ENCODE assay signal across 8 cellular contexts in genomic region chr18:12657048-12657848, GRCh38. TPM values are rescaled to one million over a fixed set of nuclear protein-coding genes. Genes with fewer than 3 reads are reported as not detected.
A peak's percentile ranks its signal among the peaks of the same experiment; 100 is the strongest.
DNase-seq lines count a peak whose midpoint lies in the region; ATAC-seq, FAIRE-seq and TF ChIP-seq lines count a peak whose summit lies in the region.

No MANE protein-coding gene starts in this region.

- H3K36me3 Mint-ChIP-seq in activated CD4-positive, alpha-beta T cell treated with anti-CD3 and anti-CD28 coated beads for 36 hours (ENCODE audit: low read depth) = no peaks in the 10 kb centered on the region

- no peaks in the 10 kb centered on the region for H3K4me1 ChIP-seq in GM12878 (ENCODE audit: control insufficient read depth, insufficient read depth, low read length)
- peaks cover 15% of the 10 kb centered on the region for H3K4me1 ChIP-seq in iPS-18a (ENCODE audit: control insufficient read depth, low read depth, low read length)
- H3K4me1 ChIP-seq in gastrocnemius medialis = peaks cover 7 to 24% of the 10 kb centered on the region in 2 donors

- ATAC-seq in activated CD4-positive, alpha-beta T cell treated with anti-CD3 and anti-CD28 coated beads for 36 hours = peak; percentile 52
- ATAC-seq in HG02763 (IDR thresholded peaks at IDR 0.05; ENCODE audit: unreplicated experiment) = peak; percentile 35
- peak; percentile 48 for ATAC-seq in GM12878
- ATAC-seq in gastrocnemius medialis = peak; percentile 56 to 63

- in situ Hi-C loops in GM12878 (cut with MboI) (no loop called here), gastrocnemius medialis (cut with MboI; ENCODE audit: low sequenced_read_pairs in 4 of 4) (no loop called here)

- peak overlapping the region; percentile 28 for H3K4me2 ChIP-seq in GM12878 (ENCODE audit: control insufficient read depth, insufficient read depth)

- CTCF ChIA-PET in activated CD4-positive, alpha-beta T cell treated with anti-CD3 and anti-CD28 coated beads for 36 hours (lab: Charles Lee) = interaction anchor here (1.0 to 2.8 kb wide), 2 partner anchors 12 to 265 kb away, joined by 3 to 21 read pairs; no protein-coding TSS in a partner anchor
- CTCF ChIA-PET in GM12878 (lab: Yijun Ruan, JAX) = interaction anchor here (0.6 to 9.6 kb wide), 2 partner anchors 215 to 265 kb away, joined by 3 to 71 read pairs; no protein-coding TSS in a partner anchor

- no peak overlapping the region for H3K27ac Mint-ChIP-seq in activated CD4-positive, alpha-beta T cell treated with anti-CD3 and anti-CD28 coated beads for 36 hours

- H3K9me3 ChIP-seq in GM12878 (replicated peaks; ENCODE audit: control insufficient read depth, insufficient read depth, low read length) (no peaks in the 10 kb centered on the region), iPS-18a (ENCODE audit: control insufficient read depth, low read depth, low read length) (no peaks in the 10 kb centered on the region), gastrocnemius medialis (no peaks in the 10 kb centered on the region)

- H3K9ac ChIP-seq in GM12878 (ENCODE audit: control insufficient read depth, insufficient read depth, low read length) = no peak overlapping the region
- H3K9ac ChIP-seq in iPS-18a (ENCODE audit: low read length) = no peak overlapping the region

- TF ChIP-seq EP300 in GM12878 (IDR thresholded peaks at IDR 0.05; ENCODE audit: borderline replicate concordance in 1 of 2, control insufficient read depth in 1 of 2, low read depth in 2 of 2, low read length in 2 of 2) = no peak

- under 1% methylated on average over 75 of the region's 108 CpGs for WGBS in GM12878 (ENCODE audit: insufficient coverage, insufficient replicate concordance, low lambda C conversion rate, missing lambda C conversion rate)

- no peak overlapping the region for H3K27ac ChIP-seq in GM12878 (ENCODE audit: control insufficient read depth, insufficient read depth)
- H3K27ac ChIP-seq in iPS-18a (ENCODE audit: low read length) = no peak overlapping the region
- peak overlapping the region; percentile 88 to 99 (median 94) for H3K27ac ChIP-seq in gastrocnemius medialis

- H2AFZ ChIP-seq in GM12878 (ENCODE audit: control insufficient read depth, low read depth, low read length) = peak overlapping the region; percentile 55

- no peaks in the 10 kb centered on the region for H4K20me1 ChIP-seq in GM12878 (ENCODE audit: control insufficient read depth, insufficient read depth)

- intact Hi-C loops in activated CD4-positive, alpha-beta T cell treated with anti-CD3 and anti-CD28 coated beads for 36 hours (cut with DNase I, micrococcal nuclease) = loop anchor here (2.0 to 10.0 kb wide), 4 partner anchors 46 to 672 kb away; partner anchors contain the start of genes AFG3L2 (in 1 of the 2), CEP76 (in 1 of the 2), IMPA2 (in 1 of the 2) and PSMG2 (in 1 of the 2)
- intact Hi-C loops in GM12878 (cut with micrococcal nuclease; ENCODE audit: unreplicated experiment) (loop anchor here (5.0 kb wide), 1 partner anchor 115 kb away; no protein-coding TSS in a partner anchor), gastrocnemius medialis (cut with DNase I; ENCODE audit: low total_unique reads) (loop anchor here (5.0 kb wide), 4 partner anchors 225 to 385 kb away; partner anchors contain the start of genes AFG3L2, PTPN2 and SEH1L)

- H3K79me2 ChIP-seq in GM12878 (ENCODE audit: control insufficient read depth, insufficient read depth, low read length) = no peaks in the 10 kb centered on the region

- H3K4me3 Mint-ChIP-seq in activated CD4-positive, alpha-beta T cell treated with anti-CD3 and anti-CD28 coated beads for 36 hours = peak overlapping the region; percentile 65

- no peak for TF ChIP-seq CTCF in GM12878 (IDR thresholded peaks at IDR 0.05 in 2 of 3, conservative IDR thresholded peaks at IDR 0.05 in 1 of 3; ENCODE audit: control insufficient read depth in 2 of 3, extremely low read depth in 1 of 3, insufficient read depth in 1 of 3, low read depth in 3 of 3, low read length in 3 of 3)
- peak in 1 of 5 experiments; percentile 5 for TF ChIP-seq CTCF in gastrocnemius medialis (IDR thresholded peaks at IDR 0.05 in 4 of 5, conservative IDR thresholded peaks at IDR 0.05 in 1 of 5)

- no peak for TF ChIP-seq POLR2A in GM12878 (IDR thresholded peaks at IDR 0.05; ENCODE audit: low read depth, low read length)
- peak; percentile 61 to 71 for TF ChIP-seq POLR2A in gastrocnemius medialis (IDR thresholded peaks at IDR 0.05)

- TF ChIP-seq RAD21 in GM12878 (IDR thresholded peaks at IDR 0.05; ENCODE audit: insufficient read depth, low read depth, low read length) = no peak

- POLR2A ChIA-PET in activated CD4-positive, alpha-beta T cell treated with anti-CD3 and anti-CD28 coated beads for 36 hours (lab: Charles Lee) = no interaction called here
- POLR2A ChIA-PET in GM12878 (lab: Charles Lee) = no interaction called here

- peaks cover 22% of the 10 kb centered on the region for H3K4me1 Mint-ChIP-seq in activated CD4-positive, alpha-beta T cell treated with anti-CD3 and anti-CD28 coated beads for 36 hours

- DNase-seq in activated CD4-positive, alpha-beta T cell treated with anti-CD3 and anti-CD28 coated beads for 36 hours = peak; percentile 60
- no peak for DNase-seq in activated CD4-positive, alpha-beta T cell treated with anti-CD3 and anti-CD28 coated beads for 1 hour
- peak; percentile 46 for DNase-seq in RKO (ENCODE audit: low spot score)
- no peak for DNase-seq in GM12878 (ENCODE audit: low read depth, low spot score)
- peak; percentile 18 to 50 for DNase-seq in gastrocnemius medialis
- DNase-seq in H4 (ENCODE audit: low spot score) = no peak

- RAD21 ChIA-PET in GM12878 (lab: Charles Lee; ENCODE audit: unreplicated experiment) = no interaction called here

- no TSS peak for BruUV-seq in GM12878 (replicated peaks; lab: Mats Ljungman, UMichigan)

- peaks cover 20% of the 10 kb centered on the region for H3K27me3 Mint-ChIP-seq in activated CD4-positive, alpha-beta T cell treated with anti-CD3 and anti-CD28 coated beads for 36 hours

- no peak for FAIRE-seq in GM12878 (lab: Jason Lieb, UNC)

- H3K36me3 ChIP-seq in GM12878 (ENCODE audit: control insufficient read depth in 2 of 2, insufficient read depth in 2 of 2, low read length in 1 of 2) = no peaks in the 10 kb centered on the region
- no peaks in the 10 kb centered on the region for H3K36me3 ChIP-seq in iPS-18a (ENCODE audit: control insufficient read depth, low read depth, low read length)
- H3K36me3 ChIP-seq in gastrocnemius medialis = no peaks in the 10 kb centered on the region

- H3K27me3 ChIP-seq in GM12878 (replicated peaks in 1 of 2; ENCODE audit: control insufficient read depth in 2 of 2, insufficient read depth in 2 of 2, low read length in 1 of 2) (peaks cover 0 to 2% of the 10 kb centered on the region in 2 experiments; a peak in 2 of 4 replicates), iPS-18a (ENCODE audit: control insufficient read depth, insufficient read depth, low read length) (peaks cover 33% of the 10 kb centered on the region), gastrocnemius medialis (no peaks in the 10 kb centered on the region)

- SMC1A ChIA-PET in GM12878 (lab: Charles Lee; ENCODE audit: uncharacterized antibody, unreplicated experiment) = no interaction called here

- H3K9me3 Mint-ChIP-seq in activated CD4-positive, alpha-beta T cell treated with anti-CD3 and anti-CD28 coated beads for 36 hours (ENCODE audit: low read depth) = no peaks in the 10 kb centered on the region

- H3K4me3 ChIP-seq in GM12878 (peak overlapping the region; percentile 53; the same call in 1 of the 2 replicates), iPS-18a (ENCODE audit: low read length) (peak overlapping the region; percentile 67), gastrocnemius medialis (peak overlapping the region; percentile 71 to 96 (median 80))

RNA-seq across cellular contexts. Expression of gene SPIRE1, which starts 0.7 kb away (rescaled TPM):
- 1 to 10 TPM; 3.0 to 3.8 TPM for total RNA-seq in activated CD4-positive, alpha-beta T cell treated with anti-CD3 and anti-CD28 coated beads for 36 hours
- 0.07 TPM in 1 of 2 replicates, not detected in the other for total RNA-seq in GM12878 (2013; cell fraction: nucleolus; rRNA removed)
- total RNA-seq in GM12878 (2014; rRNA removed) (9.2 TPM in 2 replicates), GM12878 (2014; rRNA removed; fragmentation: Illumina TruSeq; extraction: Trizol) (7.6 and 8.6 TPM in 2 replicates), GM12878 (2021) (6.9 and 8.4 TPM in 2 replicates), gastrocnemius medialis (10 to 100 TPM; 48.3 to 82.7 (median 55.1) TPM)
- polyA plus RNA-seq in GM12878 (2011; ENCODE audit: low read depth) = 0.43 TPM
- polyA plus RNA-seq in GM12878 (2011; rRNA removed) (0.18 and 0.19 TPM in 2 replicates), GM12878 (2014; fragmentation: Illumina TruSeq; extraction: Trizol) (7.3 and 7.6 TPM in 2 replicates), GM12878 (2014; fragmentation: Nextera tagmentation; extraction: Ambion mirVana) (1 to 10 TPM; 1.9 to 2.6 TPM), GM12878 (2014; rRNA removed) (4.4 and 5.3 TPM in 2 replicates), GM12878 (2016; fragmentation: Nextera tagmentation; extraction: Ambion mirVana) (1 to 10 TPM; 1.4 to 3.3 TPM)
- polyA plus RNA-seq in GM12878 (2011; cell fraction: cytosol; rRNA removed) = 0.06 and 0.10 TPM in 2 replicates
- polyA plus RNA-seq in GM12878 (2011; cell fraction: nucleus; rRNA removed) = 0.06 and 0.09 TPM in 2 replicates
- polyA plus RNA-seq in GM12878 (2012) = 0.54 and 1.00 TPM in 2 replicates
- 0.07 and 0.10 TPM in 2 replicates for polyA minus RNA-seq in GM12878 (2011; rRNA and poly(A)+ RNA removed)
- 0.53 TPM in 1 of 2 replicates, not detected in the other for polyA minus RNA-seq in GM12878 (2011; cell fraction: cytosol; rRNA and poly(A)+ RNA removed)
- polyA minus RNA-seq in GM12878 (2011; cell fraction: nucleus; rRNA and poly(A)+ RNA removed) = under 0.01 TPM in 1 of 2 replicates, not detected in the other
- total RNA-seq in H4 (2014; rRNA removed; shearing (Covaris generic)) = 8.9 and 10.7 TPM in 2 replicates

RNA-seq across cellular contexts. Expression of gene CEP76, which starts 45.3 kb away (rescaled TPM):
- total RNA-seq in activated CD4-positive, alpha-beta T cell treated with anti-CD3 and anti-CD28 coated beads for 36 hours = 10 to 100 TPM; 12.5 to 13.9 TPM
- total RNA-seq in GM12878 (2013; cell fraction: nucleolus; rRNA removed) = 19.7 and 21.1 TPM in 2 replicates
- total RNA-seq in GM12878 (2014; rRNA removed) = 13.9 and 14.1 TPM in 2 replicates
- 13.2 and 13.7 TPM in 2 replicates for total RNA-seq in GM12878 (2014; rRNA removed; fragmentation: Illumina TruSeq; extraction: Trizol)
- 10.1 and 11.9 TPM in 2 replicates for total RNA-seq in GM12878 (2021)
- polyA plus RNA-seq in GM12878 (2011; ENCODE audit: low read depth) = 3.6 TPM
- 13.7 and 21.5 TPM in 2 replicates for polyA plus RNA-seq in GM12878 (2011; rRNA removed)
- polyA plus RNA-seq in GM12878 (2011; cell fraction: cytosol; rRNA removed) = 7.6 and 8.5 TPM in 2 replicates
- polyA plus RNA-seq in GM12878 (2011; cell fraction: nucleus; rRNA removed) = 9.5 and 12.3 TPM in 2 replicates
- 5.2 and 5.4 TPM in 2 replicates for polyA plus RNA-seq in GM12878 (2012)
- polyA plus RNA-seq in GM12878 (2014; fragmentation: Illumina TruSeq; extraction: Trizol) = 10.7 and 13.5 TPM in 2 replicates
- polyA plus RNA-seq in GM12878 (2014; fragmentation: Nextera tagmentation; extraction: Ambion mirVana) = 1 to 10 TPM; 3.9 to 4.7 TPM
- 13.8 and 14.7 TPM in 2 replicates for polyA plus RNA-seq in GM12878 (2014; rRNA removed)
- 10 to 100 TPM; 12.8 to 14.9 TPM for polyA plus RNA-seq in GM12878 (2016; fragmentation: Nextera tagmentation; extraction: Ambion mirVana)
- polyA minus RNA-seq in GM12878 (2011; rRNA and poly(A)+ RNA removed) = 20.1 and 25.6 TPM in 2 replicates
- 5.9 and 6.3 TPM in 2 replicates for polyA minus RNA-seq in GM12878 (2011; cell fraction: cytosol; rRNA and poly(A)+ RNA removed)
- 8.6 and 10.4 TPM in 2 replicates for polyA minus RNA-seq in GM12878 (2011; cell fraction: nucleus; rRNA and poly(A)+ RNA removed)
- total RNA-seq in gastrocnemius medialis = 1 to 10 TPM; 5.4 to 9.1 (median 6.8) TPM
- total RNA-seq in H4 (2014; rRNA removed; shearing (Covaris generic)) = 12.3 and 13.2 TPM in 2 replicates

RNA-seq across cellular contexts. Expression of gene PSMG2, which starts 45.6 kb away (rescaled TPM):
- 100 to 1,000 TPM; 113 to 118 TPM for total RNA-seq in activated CD4-positive, alpha-beta T cell treated with anti-CD3 and anti-CD28 coated beads for 36 hours
- 24.6 and 24.8 TPM in 2 replicates for total RNA-seq in GM12878 (2013; cell fraction: nucleolus; rRNA removed)
- 117 and 134 TPM in 2 replicates for total RNA-seq in GM12878 (2014; rRNA removed)
- 111 and 116 TPM in 2 replicates for total RNA-seq in GM12878 (2014; rRNA removed; fragmentation: Illumina TruSeq; extraction: Trizol)
- total RNA-seq in GM12878 (2021) = 87.0 and 88.5 TPM in 2 replicates
- 53.3 TPM for polyA plus RNA-seq in GM12878 (2011; ENCODE audit: low read depth)
- polyA plus RNA-seq in GM12878 (2011; rRNA removed) = 93.4 and 102 TPM in 2 replicates
- polyA plus RNA-seq in GM12878 (2011; cell fraction: cytosol; rRNA removed) = 62.4 and 64.0 TPM in 2 replicates
- polyA plus RNA-seq in GM12878 (2011; cell fraction: nucleus; rRNA removed) = 34.3 and 37.0 TPM in 2 replicates
- polyA plus RNA-seq in GM12878 (2012) = 74.9 and 88.9 TPM in 2 replicates
- 116 and 119 TPM in 2 replicates for polyA plus RNA-seq in GM12878 (2014; fragmentation: Illumina TruSeq; extraction: Trizol)
- polyA plus RNA-seq in GM12878 (2014; fragmentation: Nextera tagmentation; extraction: Ambion mirVana) = 100 to 1,000 TPM; 168 to 268 TPM
- polyA plus RNA-seq in GM12878 (2014; rRNA removed) = 81.5 and 97.4 TPM in 2 replicates
- 100 to 1,000 TPM; 156 to 174 TPM for polyA plus RNA-seq in GM12878 (2016; fragmentation: Nextera tagmentation; extraction: Ambion mirVana)
- 54.7 and 59.0 TPM in 2 replicates for polyA minus RNA-seq in GM12878 (2011; rRNA and poly(A)+ RNA removed)
- 29.1 and 29.4 TPM in 2 replicates for polyA minus RNA-seq in GM12878 (2011; cell fraction: cytosol; rRNA and poly(A)+ RNA removed)
- 8.1 and 11.1 TPM in 2 replicates for polyA minus RNA-seq in GM12878 (2011; cell fraction: nucleus; rRNA and poly(A)+ RNA removed)
- total RNA-seq in gastrocnemius medialis = 10 to 100 TPM; 49.6 to 94.2 (median 63.4) TPM
- total RNA-seq in H4 (2014; rRNA removed; shearing (Covaris generic)) = 142 and 149 TPM in 2 replicates

Comparison
In these comparisons a context has a peak if more than half of its experiments do, and no peak if none do; other contexts are left out.
1. DNase-seq: peak in activated CD4-positive, alpha-beta T cell treated with anti-CD3 and anti-CD28 coated beads for 36 hours (single experiment), RKO (single experiment) and gastrocnemius medialis (2 of 2); none in activated CD4-positive, alpha-beta T cell treated with anti-CD3 and anti-CD28 coated beads for 1 hour (single experiment), GM12878 (single experiment) and H4 (single experiment).
2. H3K27ac ChIP-seq: peak in gastrocnemius medialis (4 of 4); none in GM12878 (single experiment) and iPS-18a (single experiment).
3. Peak in every context shown above with its lines, with median percentiles within 50 percentile points of each other: ATAC-seq and H3K4me3 ChIP-seq.